Comparison of ENCODE assay signal across 8 cellular contexts in the genomic region with DNA sequence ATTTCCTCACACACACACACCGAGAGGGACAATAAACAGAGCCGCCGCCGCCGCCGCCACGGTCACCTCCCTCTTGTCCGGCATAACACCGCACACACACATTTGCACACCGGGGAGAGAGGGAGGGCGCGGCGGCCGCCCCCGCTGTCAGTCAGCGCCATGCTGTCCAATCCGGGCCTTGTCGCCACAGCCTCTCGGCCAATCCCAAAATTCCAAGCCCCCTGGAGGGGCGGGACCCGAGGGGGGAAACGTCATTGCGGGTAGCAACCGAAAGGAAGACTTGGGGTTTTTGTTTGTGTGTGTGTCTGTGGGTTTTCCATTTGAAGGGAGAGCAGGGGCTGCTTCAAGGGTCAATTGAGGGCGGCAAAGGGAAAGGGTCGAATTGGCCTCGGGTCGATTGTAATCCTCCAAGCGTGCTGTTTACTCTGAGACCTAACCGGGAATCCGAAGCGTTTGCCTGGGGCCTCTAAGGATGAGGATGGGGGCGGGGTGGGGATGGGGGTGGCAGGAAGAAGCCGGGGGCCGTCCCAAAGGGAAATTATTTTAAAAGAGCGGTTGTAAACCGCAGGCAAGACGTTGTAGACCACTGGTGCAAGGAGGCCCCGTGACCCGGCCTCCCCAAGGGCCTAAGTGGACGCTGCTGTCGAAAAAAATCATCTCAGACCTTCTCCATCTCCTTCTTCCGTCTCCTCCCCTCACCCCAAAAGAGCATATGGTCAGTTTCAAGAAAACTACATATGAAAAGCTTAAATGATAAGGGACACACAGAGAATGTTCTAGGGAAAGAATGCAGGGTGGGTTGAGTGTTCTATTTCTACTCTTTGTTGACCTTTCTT. TPM values are rescaled to one million over a fixed set of nuclear protein-coding genes. Genes with fewer than 3 reads are reported as not detected.
DNase-seq lines count a peak whose midpoint lies in the region; ATAC-seq and TF ChIP-seq lines count a peak whose summit lies in the region.

A gene with protein sequence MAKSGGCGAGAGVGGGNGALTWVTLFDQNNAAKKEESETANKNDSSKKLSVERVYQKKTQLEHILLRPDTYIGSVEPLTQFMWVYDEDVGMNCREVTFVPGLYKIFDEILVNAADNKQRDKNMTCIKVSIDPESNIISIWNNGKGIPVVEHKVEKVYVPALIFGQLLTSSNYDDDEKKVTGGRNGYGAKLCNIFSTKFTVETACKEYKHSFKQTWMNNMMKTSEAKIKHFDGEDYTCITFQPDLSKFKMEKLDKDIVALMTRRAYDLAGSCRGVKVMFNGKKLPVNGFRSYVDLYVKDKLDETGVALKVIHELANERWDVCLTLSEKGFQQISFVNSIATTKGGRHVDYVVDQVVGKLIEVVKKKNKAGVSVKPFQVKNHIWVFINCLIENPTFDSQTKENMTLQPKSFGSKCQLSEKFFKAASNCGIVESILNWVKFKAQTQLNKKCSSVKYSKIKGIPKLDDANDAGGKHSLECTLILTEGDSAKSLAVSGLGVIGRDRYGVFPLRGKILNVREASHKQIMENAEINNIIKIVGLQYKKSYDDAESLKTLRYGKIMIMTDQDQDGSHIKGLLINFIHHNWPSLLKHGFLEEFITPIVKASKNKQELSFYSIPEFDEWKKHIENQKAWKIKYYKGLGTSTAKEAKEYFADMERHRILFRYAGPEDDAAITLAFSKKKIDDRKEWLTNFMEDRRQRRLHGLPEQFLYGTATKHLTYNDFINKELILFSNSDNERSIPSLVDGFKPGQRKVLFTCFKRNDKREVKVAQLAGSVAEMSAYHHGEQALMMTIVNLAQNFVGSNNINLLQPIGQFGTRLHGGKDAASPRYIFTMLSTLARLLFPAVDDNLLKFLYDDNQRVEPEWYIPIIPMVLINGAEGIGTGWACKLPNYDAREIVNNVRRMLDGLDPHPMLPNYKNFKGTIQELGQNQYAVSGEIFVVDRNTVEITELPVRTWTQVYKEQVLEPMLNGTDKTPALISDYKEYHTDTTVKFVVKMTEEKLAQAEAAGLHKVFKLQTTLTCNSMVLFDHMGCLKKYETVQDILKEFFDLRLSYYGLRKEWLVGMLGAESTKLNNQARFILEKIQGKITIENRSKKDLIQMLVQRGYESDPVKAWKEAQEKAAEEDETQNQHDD (N-terminal part only) (minus strand): TSS at position 98 of the 836 bp plus-strand sequence. CDS start 610 bp downstream, outside the sequence.

- H3K4me3 ChIP-seq in BE2C (ENCODE audit: low read depth, low read length): peak within 1 kb of the TSS; percentile 79
- peak within 1 kb of the TSS; percentile 72 for H3K4me3 ChIP-seq in colonic mucosa

- H3K36me3 ChIP-seq in BE2C (no peaks in the 10 kb centered on the region), colonic mucosa (no peaks in the 10 kb centered on the region)

- peak; percentile 84 for ATAC-seq in HG03460 (IDR thresholded peaks at IDR 0.05; ENCODE audit: unreplicated experiment)

- H3K27me3 Mint-ChIP-seq in activated CD4-positive, alpha-beta T cell treated with anti-CD3 and anti-CD28 coated beads, Interleukin-2, amount 10 ng/mL, durations not matched to agents 24 days and 14 days: no peaks in the 10 kb centered on the region

- H3K27ac ChIP-seq in colonic mucosa: peak within 1 kb of the TSS; percentile 95

- H3K4me3 Mint-ChIP-seq in activated CD4-positive, alpha-beta T cell treated with anti-CD3 and anti-CD28 coated beads, Interleukin-2, amount 10 ng/mL, durations not matched to agents 24 days and 14 days: peak within 1 kb of the TSS; percentile 100

- no peaks in the 10 kb centered on the region for H3K4me1 ChIP-seq in BE2C
- H3K4me1 ChIP-seq in colonic mucosa: no peaks in the 10 kb centered on the region

- peaks cover 42% of the 10 kb centered on the region for H3K4me1 Mint-ChIP-seq in activated CD4-positive, alpha-beta T cell treated with anti-CD3 and anti-CD28 coated beads, Interleukin-2, amount 10 ng/mL, durations not matched to agents 24 days and 14 days

- H3K27ac Mint-ChIP-seq in activated CD4-positive, alpha-beta T cell treated with anti-CD3 and anti-CD28 coated beads, Interleukin-2, amount 10 ng/mL, durations not matched to agents 24 days and 14 days: peak within 1 kb of the TSS; percentile 99

- TF ChIP-seq CTCF in BE2C (IDR thresholded peaks at IDR 0.05; ENCODE audit: low read depth, low read length): no peak
- TF ChIP-seq CTCF in colonic mucosa (IDR thresholded peaks at IDR 0.05): no peak

- no peaks in the 10 kb centered on the region for H3K9me3 Mint-ChIP-seq in activated CD4-positive, alpha-beta T cell treated with anti-CD3 and anti-CD28 coated beads, Interleukin-2, amount 10 ng/mL, durations not matched to agents 24 days and 14 days

- H3K9me3 ChIP-seq in BE2C: no peaks in the 10 kb centered on the region
- no peaks in the 10 kb centered on the region for H3K9me3 ChIP-seq in colonic mucosa

- peaks cover 17% of the 10 kb centered on the region for H3K36me3 Mint-ChIP-seq in activated CD4-positive, alpha-beta T cell treated with anti-CD3 and anti-CD28 coated beads, Interleukin-2, amount 10 ng/mL, durations not matched to agents 24 days and 14 days (ENCODE audit: low read depth)

- DNase-seq in BE2C (peak; percentile 89), GM19240 (ENCODE audit: insufficient read length, low spot score) (peak; percentile 86), NCI-H526 (lab: John Stamatoyannopoulos, UW) (peak; percentile 90 to 95), colonic mucosa (peak; percentile 97), kidney tubule cell (ENCODE audit: low spot score) (peak; percentile 96)
- DNase-seq in activated CD4-positive, alpha-beta T cell treated with anti-CD3 and anti-CD28 coated beads, Interleukin-2, amount 10 ng/mL, durations not matched to agents 24 days and 14 days: peak; percentile 98
- DNase-seq in stimulated activated CD4-positive, alpha-beta T cell treated with anti-CD3 and anti-CD28 coated beads, Interleukin-1b, Interleukin-23, amount 100 ng/mL, for 24 hours (ENCODE audit: low read depth in 4 of 4, low spot score in 1 of 4): peak; percentile 75 to 91 (median 82)

- intact Hi-C loops in activated CD4-positive, alpha-beta T cell treated with anti-CD3 and anti-CD28 coated beads, Interleukin-2, amount 10 ng/mL, durations not matched to agents 24 days and 14 days (cut with micrococcal nuclease): loop anchor here (1.0 to 5.0 kb wide), 4 partner anchors 62 to 192 kb away; no protein-coding TSS in a partner anchor
- intact Hi-C loops in colonic mucosa (cut with DNase I): loop anchor here (5.0 kb wide), 1 partner anchor 117 kb away; a partner anchor contains a TSS

- H3K27me3 ChIP-seq in BE2C (no peaks in the 10 kb centered on the region), colonic mucosa (no peaks in the 10 kb centered on the region)

- peak within 1 kb of the TSS; percentile 86 to 98 for H3K9ac ChIP-seq in colonic mucosa (ENCODE audit: low read depth in 2 of 2, low read length in 2 of 2)

RNA-seq across cellular contexts. Expression of the gene that starts here (rescaled TPM):
- 18.1 TPM for polyA plus RNA-seq in BE2C (2012; ENCODE audit: insufficient read depth, insufficient read length, low read depth)
- 137 and 147 TPM in 2 replicates for total RNA-seq in activated CD4-positive, alpha-beta T cell treated with anti-CD3 and anti-CD28 coated beads, Interleukin-2, amount 10 ng/mL, durations not matched to agents 24 days and 14 days
- total RNA-seq in colonic mucosa: 100 to 1,000 TPM; 105 TPM

Comparison
In these comparisons a context has a peak if more than half of its experiments do, and no peak if none do; other contexts are left out.
1. Peak in every context shown above with its lines: DNase-seq, ATAC-seq, H3K4me3 ChIP-seq and H3K27ac ChIP-seq.